In the genomic region with DNA sequence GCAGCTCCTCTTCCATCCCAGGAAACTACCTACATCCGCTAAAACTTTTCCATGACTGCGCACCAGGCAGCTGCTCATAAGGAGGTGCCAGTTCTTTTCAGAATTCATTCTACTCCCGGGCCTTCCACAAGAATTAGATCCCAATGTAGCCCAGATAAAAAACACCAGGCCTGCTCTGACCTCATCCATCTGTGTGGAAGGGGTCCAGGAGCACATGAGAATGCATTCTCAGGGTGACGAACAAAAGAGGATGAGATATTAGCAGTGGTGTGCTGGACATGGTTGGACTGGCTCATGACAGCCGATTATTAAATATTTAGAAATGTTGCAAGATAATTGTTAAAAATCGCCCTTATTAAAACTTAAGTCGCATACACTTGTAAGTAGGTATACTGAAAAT, we compare ENCODE assay signal across 28 cellular contexts. TPM values are rescaled to one million over a fixed set of nuclear protein-coding genes. Genes with fewer than 3 reads are reported as not detected.
"Had no signal": no experiment of that assay in that cellular context is flagged by ENCODE, and none has a peak within 500 bp of the region (broad histone marks: within the 10 kb centered on the region; RNA-seq: fewer than 3 reads in every experiment).

No MANE protein-coding gene starts in this region.

- H3K27ac ChIP-seq: adrenal gland, body of pancreas, esophagus squamous epithelium had no signal

- H3K27me3 ChIP-seq: body of pancreas had no signal

- H3K4me1 ChIP-seq: adrenal gland, body of pancreas, esophagus squamous epithelium had no signal

- ATAC-seq: activated CD4-positive, alpha-beta T cell treated with anti-CD3 and anti-CD28 coated beads for 36 hours; activated CD8-positive, alpha-beta memory T cell treated with anti-CD3 and anti-CD28 coated beads, Interleukin-2, amount 10 ng/mL, durations not matched to agents 7 days and 5 days; activated CD8-positive, alpha-beta T cell treated with anti-CD3 and anti-CD28 coated beads, Interleukin-2, amount 10 ng/mL, durations not matched to agents 7 days and 5 days; activated naive CD8-positive, alpha-beta T cell treated with anti-CD3 and anti-CD28 coated beads, Interleukin-2, amount 50 U/mL, for 24 hours; body of pancreas; effector memory CD8-positive, alpha-beta T cell had no signal

- H3K4me3 ChIP-seq: adrenal gland, body of pancreas, esophagus squamous epithelium had no signal

- H3K9me3 ChIP-seq: adrenal gland, body of pancreas, esophagus squamous epithelium had no signal

- DNase-seq: activated CD4-positive, alpha-beta memory T cell treated with anti-CD3 and anti-CD28 coated beads for 36 hours; activated CD4-positive, alpha-beta T cell treated with anti-CD3 and anti-CD28 coated beads for 36 hours; activated CD4-positive, alpha-beta T cell treated with anti-CD3 and anti-CD28 coated beads, Interleukin-2, amount 10 ng/mL, durations not matched to agents 24 days and 14 days; activated CD4-positive, CD25-positive, alpha-beta regulatory T cell; activated CD4-positive, CD25-positive, alpha-beta regulatory T cell treated with anti-CD3 and anti-CD28 coated beads, Interleukin-2, amount 50 U/mL, for 72 hours; activated CD8-positive, alpha-beta memory T cell treated with anti-CD3 and anti-CD28 coated beads, Interleukin-2, amount 10 ng/mL, durations not matched to agents 7 days and 5 days; activated CD8-positive, alpha-beta memory T cell treated with anti-CD3 and anti-CD28 coated beads, Interleukin-2, amount 50 U/mL, for 4 hours; activated CD8-positive, alpha-beta T cell treated with anti-CD3 and anti-CD28 coated beads, Interleukin-2, amount 10 ng/mL, durations not matched to agents 7 days and 5 days; activated effector memory CD4-positive, alpha-beta T cell treated with anti-CD3 and anti-CD28 coated beads, Interleukin-2, amount 50 U/mL, for 16 hours; activated naive CD4-positive, alpha-beta T cell treated with anti-CD3 and anti-CD28 coated beads for 36 hours; activated naive CD8-positive, alpha-beta T cell treated with anti-CD3 and anti-CD28 coated beads for 36 hours; activated naive CD8-positive, alpha-beta T cell treated with anti-CD3 and anti-CD28 coated beads, Interleukin-2, amount 50 U/mL, for 24 hours; activated T-cell treated with anti-CD3 and anti-CD28 coated beads, Interleukin-2, amount 50 U/mL, for 1 hour; activated T-cell treated with anti-CD3 and anti-CD28 coated beads, Interleukin-2, amount 50 U/mL, for 48 hours; adrenal gland; amygdala; aorta; body of pancreas; caudate nucleus; cortex of kidney; dermis blood vessel endothelial cell; effector CD4-positive, alpha-beta T cell; effector memory CD8-positive, alpha-beta T cell; erythroblast; esophagus squamous epithelium; foreskin melanocyte; head of caudate nucleus; T-helper 2 cell had no signal

- H3K36me3 ChIP-seq: adrenal gland, esophagus squamous epithelium had no signal

RNA-seq across cellular contexts. Expression of a gene that starts 43.2 kb away (rescaled TPM):
- total RNA-seq: activated CD4-positive, alpha-beta memory T cell treated with anti-CD3 and anti-CD28 coated beads for 36 hours; activated CD8-positive, alpha-beta T cell treated with anti-CD3 and anti-CD28 coated beads, Interleukin-2, amount 10 ng/mL, durations not matched to agents 7 days and 5 days had no signal
